In the genomic region with DNA sequence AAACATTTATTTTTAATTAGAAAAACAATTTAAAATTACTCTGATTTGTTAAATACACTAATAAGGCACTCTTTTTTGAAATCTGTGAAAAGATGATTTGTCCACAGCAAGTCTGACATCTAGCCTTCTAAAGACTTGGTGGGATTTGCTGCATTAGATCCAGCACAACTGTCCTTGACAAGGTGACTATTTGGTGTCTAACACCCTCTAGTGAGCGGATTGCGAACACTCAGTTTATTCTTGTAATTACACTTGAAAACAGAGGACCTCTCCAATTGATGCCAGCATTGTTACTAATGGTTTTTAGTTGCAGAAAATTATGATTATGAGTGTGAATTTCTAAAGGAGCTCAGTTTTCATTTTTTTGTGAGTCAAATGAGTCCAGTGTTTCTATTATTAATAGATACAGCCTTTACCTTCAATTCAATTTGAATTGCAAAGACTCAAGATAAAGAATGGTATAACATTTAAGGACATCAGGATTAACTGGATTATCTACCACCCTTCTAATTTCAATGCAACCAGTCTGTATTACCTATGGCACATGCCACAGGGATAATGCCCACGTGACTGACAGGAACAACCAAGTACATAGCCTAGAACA, we compare ENCODE assay signal across 1 cellular context.
TF ChIP-seq lines count a peak whose summit lies in the region.

No MANE protein-coding gene starts in this region.

TF ChIP-seq in K562, 482 proteins besides CTCF, POLR2A, EP300 and RAD21 (continued from another document and continues in another):
- TF ChIP-seq, protein P1, sequence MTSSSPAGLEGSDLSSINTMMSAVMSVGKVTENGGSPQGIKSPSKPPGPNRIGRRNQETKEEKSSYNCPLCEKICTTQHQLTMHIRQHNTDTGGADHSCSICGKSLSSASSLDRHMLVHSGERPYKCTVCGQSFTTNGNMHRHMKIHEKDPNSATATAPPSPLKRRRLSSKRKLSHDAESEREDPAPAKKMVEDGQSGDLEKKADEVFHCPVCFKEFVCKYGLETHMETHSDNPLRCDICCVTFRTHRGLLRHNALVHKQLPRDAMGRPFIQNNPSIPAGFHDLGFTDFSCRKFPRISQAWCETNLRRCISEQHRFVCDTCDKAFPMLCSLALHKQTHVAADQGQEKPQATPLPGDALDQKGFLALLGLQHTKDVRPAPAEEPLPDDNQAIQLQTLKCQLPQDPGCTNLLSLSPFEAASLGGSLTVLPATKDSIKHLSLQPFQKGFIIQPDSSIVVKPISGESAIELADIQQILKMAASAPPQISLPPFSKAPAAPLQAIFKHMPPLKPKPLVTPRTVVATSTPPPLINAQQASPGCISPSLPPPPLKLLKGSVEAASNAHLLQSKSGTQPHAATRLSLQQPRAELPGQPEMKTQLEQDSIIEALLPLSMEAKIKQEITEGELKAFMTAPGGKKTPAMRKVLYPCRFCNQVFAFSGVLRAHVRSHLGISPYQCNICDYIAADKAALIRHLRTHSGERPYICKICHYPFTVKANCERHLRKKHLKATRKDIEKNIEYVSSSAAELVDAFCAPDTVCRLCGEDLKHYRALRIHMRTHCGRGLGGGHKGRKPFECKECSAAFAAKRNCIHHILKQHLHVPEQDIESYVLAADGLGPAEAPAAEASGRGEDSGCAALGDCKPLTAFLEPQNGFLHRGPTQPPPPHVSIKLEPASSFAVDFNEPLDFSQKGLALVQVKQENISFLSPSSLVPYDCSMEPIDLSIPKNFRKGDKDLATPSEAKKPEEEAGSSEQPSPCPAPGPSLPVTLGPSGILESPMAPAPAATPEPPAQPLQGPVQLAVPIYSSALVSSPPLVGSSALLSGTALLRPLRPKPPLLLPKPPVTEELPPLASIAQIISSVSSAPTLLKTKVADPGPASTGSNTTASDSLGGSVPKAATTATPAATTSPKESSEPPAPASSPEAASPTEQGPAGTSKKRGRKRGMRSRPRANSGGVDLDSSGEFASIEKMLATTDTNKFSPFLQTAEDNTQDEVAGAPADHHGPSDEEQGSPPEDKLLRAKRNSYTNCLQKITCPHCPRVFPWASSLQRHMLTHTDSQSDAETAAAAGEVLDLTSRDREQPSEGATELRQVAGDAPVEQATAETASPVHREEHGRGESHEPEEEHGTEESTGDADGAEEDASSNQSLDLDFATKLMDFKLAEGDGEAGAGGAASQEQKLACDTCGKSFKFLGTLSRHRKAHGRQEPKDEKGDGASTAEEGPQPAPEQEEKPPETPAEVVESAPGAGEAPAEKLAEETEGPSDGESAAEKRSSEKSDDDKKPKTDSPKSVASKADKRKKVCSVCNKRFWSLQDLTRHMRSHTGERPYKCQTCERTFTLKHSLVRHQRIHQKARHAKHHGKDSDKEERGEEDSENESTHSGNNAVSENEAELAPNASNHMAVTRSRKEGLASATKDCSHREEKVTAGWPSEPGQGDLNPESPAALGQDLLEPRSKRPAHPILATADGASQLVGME (CRISPR knock-in tag; IDR thresholded peaks at IDR 0.05), result no peak
- TF ChIP-seq, protein P2, sequence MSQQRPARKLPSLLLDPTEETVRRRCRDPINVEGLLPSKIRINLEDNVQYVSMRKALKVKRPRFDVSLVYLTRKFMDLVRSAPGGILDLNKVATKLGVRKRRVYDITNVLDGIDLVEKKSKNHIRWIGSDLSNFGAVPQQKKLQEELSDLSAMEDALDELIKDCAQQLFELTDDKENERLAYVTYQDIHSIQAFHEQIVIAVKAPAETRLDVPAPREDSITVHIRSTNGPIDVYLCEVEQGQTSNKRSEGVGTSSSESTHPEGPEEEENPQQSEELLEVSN (IDR thresholded peaks at IDR 0.05; ENCODE audit: borderline replicate concordance in 1 of 2, extremely low read depth in 1 of 2, insufficient read depth in 1 of 2, insufficient read length in 1 of 2, low read depth in 1 of 2, low read length in 1 of 2, poor library complexity in 1 of 2, severe bottlenecking in 1 of 2), result no peak
- no peak for TF ChIP-seq IRF2 (CRISPR knock-in tag; IDR thresholded peaks at IDR 0.05)
- TF ChIP-seq HCFC1 (IDR thresholded peaks at IDR 0.05; ENCODE audit: low read depth, low read length), result no peak
- no peak for TF ChIP-seq CEBPB (tag; IDR thresholded peaks at IDR 0.05)
- TF ChIP-seq GTF2A2 (tag; IDR thresholded peaks at IDR 0.05), result no peak
- TF ChIP-seq ZNF347 (CRISPR knock-in tag; IDR thresholded peaks at IDR 0.05; ENCODE audit: low read depth), result no peak
- TF ChIP-seq, protein P3, sequence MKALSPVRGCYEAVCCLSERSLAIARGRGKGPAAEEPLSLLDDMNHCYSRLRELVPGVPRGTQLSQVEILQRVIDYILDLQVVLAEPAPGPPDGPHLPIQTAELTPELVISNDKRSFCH (CRISPR knock-in tag; IDR thresholded peaks at IDR 0.05), result no peak
- TF ChIP-seq, protein P3 (tag; IDR thresholded peaks at IDR 0.05), result no peak
- no peak for TF ChIP-seq GABPB1 (CRISPR knock-in tag; IDR thresholded peaks at IDR 0.05)
- TF ChIP-seq, protein P4, sequence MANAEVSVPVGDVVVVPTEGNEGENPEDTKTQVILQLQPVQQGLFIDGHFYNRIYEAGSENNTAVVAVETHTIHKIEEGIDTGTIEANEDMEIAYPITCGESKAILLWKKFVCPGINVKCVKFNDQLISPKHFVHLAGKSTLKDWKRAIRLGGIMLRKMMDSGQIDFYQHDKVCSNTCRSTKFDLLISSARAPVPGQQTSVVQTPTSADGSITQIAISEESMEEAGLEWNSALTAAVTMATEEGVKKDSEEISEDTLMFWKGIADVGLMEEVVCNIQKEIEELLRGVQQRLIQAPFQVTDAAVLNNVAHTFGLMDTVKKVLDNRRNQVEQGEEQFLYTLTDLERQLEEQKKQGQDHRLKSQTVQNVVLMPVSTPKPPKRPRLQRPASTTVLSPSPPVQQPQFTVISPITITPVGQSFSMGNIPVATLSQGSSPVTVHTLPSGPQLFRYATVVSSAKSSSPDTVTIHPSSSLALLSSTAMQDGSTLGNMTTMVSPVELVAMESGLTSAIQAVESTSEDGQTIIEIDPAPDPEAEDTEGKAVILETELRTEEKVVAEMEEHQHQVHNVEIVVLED (CRISPR knock-in tag; IDR thresholded peaks at IDR 0.05), result no peak
- peak; percentile 2 for TF ChIP-seq MEIS2 (IDR thresholded peaks at IDR 0.05; ENCODE audit: partially characterized antibody)
- no peak for TF ChIP-seq CHD1 (IDR thresholded peaks at IDR 0.05; ENCODE audit: low read length)
- TF ChIP-seq CHD4 (IDR thresholded peaks at IDR 0.05; ENCODE audit: insufficient read depth, insufficient replicate concordance, low read depth, low read length, poor library complexity, severe bottlenecking), result no peak
- TF ChIP-seq, protein P5, sequence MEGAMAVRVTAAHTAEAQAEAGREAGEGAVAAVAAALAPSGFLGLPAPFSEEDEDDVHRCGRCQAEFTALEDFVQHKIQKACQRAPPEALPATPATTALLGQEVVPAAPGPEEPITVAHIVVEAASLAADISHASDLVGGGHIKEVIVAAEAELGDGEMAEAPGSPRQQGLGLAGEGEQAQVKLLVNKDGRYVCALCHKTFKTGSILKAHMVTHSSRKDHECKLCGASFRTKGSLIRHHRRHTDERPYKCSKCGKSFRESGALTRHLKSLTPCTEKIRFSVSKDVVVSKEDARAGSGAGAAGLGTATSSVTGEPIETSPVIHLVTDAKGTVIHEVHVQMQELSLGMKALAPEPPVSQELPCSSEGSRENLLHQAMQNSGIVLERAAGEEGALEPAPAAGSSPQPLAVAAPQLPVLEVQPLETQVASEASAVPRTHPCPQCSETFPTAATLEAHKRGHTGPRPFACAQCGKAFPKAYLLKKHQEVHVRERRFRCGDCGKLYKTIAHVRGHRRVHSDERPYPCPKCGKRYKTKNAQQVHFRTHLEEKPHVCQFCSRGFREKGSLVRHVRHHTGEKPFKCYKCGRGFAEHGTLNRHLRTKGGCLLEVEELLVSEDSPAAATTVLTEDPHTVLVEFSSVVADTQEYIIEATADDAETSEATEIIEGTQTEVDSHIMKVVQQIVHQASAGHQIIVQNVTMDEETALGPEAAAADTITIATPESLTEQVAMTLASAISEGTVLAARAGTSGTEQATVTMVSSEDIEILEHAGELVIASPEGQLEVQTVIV (CRISPR knock-in tag; IDR thresholded peaks at IDR 0.05; ENCODE audit: borderline replicate concordance), result no peak
- no peak for TF ChIP-seq TEAD4 (IDR thresholded peaks at IDR 0.05; ENCODE audit: low read length)
- TF ChIP-seq TEAD4 (CRISPR knock-in tag; IDR thresholded peaks at IDR 0.05; ENCODE audit: borderline replicate concordance), result no peak
- TF ChIP-seq ZNF41 (CRISPR knock-in tag; conservative IDR thresholded peaks at IDR 0.05), result no peak
- TF ChIP-seq, protein P6, sequence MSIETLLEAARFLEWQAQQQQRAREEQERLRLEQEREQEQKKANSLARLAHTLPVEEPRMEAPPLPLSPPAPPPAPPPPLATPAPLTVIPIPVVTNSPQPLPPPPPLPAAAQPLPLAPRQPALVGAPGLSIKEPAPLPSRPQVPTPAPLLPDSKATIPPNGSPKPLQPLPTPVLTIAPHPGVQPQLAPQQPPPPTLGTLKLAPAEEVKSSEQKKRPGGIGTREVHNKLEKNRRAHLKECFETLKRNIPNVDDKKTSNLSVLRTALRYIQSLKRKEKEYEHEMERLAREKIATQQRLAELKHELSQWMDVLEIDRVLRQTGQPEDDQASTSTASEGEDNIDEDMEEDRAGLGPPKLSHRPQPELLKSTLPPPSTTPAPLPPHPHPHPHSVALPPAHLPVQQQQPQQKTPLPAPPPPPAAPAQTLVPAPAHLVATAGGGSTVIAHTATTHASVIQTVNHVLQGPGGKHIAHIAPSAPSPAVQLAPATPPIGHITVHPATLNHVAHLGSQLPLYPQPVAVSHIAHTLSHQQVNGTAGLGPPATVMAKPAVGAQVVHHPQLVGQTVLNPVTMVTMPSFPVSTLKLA (conservative IDR thresholded peaks at IDR 0.05), result no peak
- no peak for TF ChIP-seq POLR2AphosphoS2 (IDR thresholded peaks at IDR 0.05; ENCODE audit: low read length)
- TF ChIP-seq TCF3 (CRISPR knock-in tag; IDR thresholded peaks at IDR 0.05), result no peak
- no peak for TF ChIP-seq LEF1 (IDR thresholded peaks at IDR 0.05)
- TF ChIP-seq SMARCA4 (IDR thresholded peaks at IDR 0.05), result no peak
- no peak for TF ChIP-seq NFYB (IDR thresholded peaks at IDR 0.05; ENCODE audit: extremely low read depth, insufficient read length)
- no peak for TF ChIP-seq ZNF384 (IDR thresholded peaks at IDR 0.05; ENCODE audit: low read depth, low read length)
- TF ChIP-seq ZBTB1 (CRISPR knock-in tag; IDR thresholded peaks at IDR 0.05; ENCODE audit: borderline replicate concordance, low read depth), result no peak
- TF ChIP-seq PHTF2 (CRISPR knock-in tag; IDR thresholded peaks at IDR 0.05), result no peak
- TF ChIP-seq NR2C1 (IDR thresholded peaks at IDR 0.05), result no peak
- no peak for TF ChIP-seq NR2C1 (tag; IDR thresholded peaks at IDR 0.05)
- TF ChIP-seq ZNF766 (CRISPR knock-in tag; conservative IDR thresholded peaks at IDR 0.05), result no peak
- TF ChIP-seq DDX20 (tag; IDR thresholded peaks at IDR 0.05; ENCODE audit: low read depth), result no peak
- TF ChIP-seq RCOR1 (IDR thresholded peaks at IDR 0.05; ENCODE audit: borderline replicate concordance in 1 of 2, low read depth in 2 of 2, low read length in 2 of 2), result peak in 1 of 2 experiments; percentile 31; a peak in 1 of 4 replicates
- TF ChIP-seq POLR2B (IDR thresholded peaks at IDR 0.05; ENCODE audit: low read depth, partially characterized antibody), result no peak
- no peak for TF ChIP-seq HOXB6 (CRISPR knock-in tag; IDR thresholded peaks at IDR 0.05; ENCODE audit: borderline replicate concordance)
- no peak for TF ChIP-seq ZNF133 (CRISPR knock-in tag; IDR thresholded peaks at IDR 0.05)
- 0 out of 4 replicates have a peak, but pooled peaks of 1 of the 2 experiments have one; percentile 19 for TF ChIP-seq ARNT (IDR thresholded peaks at IDR 0.05)
- TF ChIP-seq, protein P7, sequence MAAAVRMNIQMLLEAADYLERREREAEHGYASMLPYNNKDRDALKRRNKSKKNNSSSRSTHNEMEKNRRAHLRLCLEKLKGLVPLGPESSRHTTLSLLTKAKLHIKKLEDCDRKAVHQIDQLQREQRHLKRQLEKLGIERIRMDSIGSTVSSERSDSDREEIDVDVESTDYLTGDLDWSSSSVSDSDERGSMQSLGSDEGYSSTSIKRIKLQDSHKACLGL (CRISPR knock-in tag; IDR thresholded peaks at IDR 0.05; ENCODE audit: borderline replicate concordance, poor library complexity, severe bottlenecking), result no peak
- no peak for TF ChIP-seq NFE2L1 (tag; IDR thresholded peaks at IDR 0.05; ENCODE audit: borderline replicate concordance, low read depth)
- TF ChIP-seq, protein P8, sequence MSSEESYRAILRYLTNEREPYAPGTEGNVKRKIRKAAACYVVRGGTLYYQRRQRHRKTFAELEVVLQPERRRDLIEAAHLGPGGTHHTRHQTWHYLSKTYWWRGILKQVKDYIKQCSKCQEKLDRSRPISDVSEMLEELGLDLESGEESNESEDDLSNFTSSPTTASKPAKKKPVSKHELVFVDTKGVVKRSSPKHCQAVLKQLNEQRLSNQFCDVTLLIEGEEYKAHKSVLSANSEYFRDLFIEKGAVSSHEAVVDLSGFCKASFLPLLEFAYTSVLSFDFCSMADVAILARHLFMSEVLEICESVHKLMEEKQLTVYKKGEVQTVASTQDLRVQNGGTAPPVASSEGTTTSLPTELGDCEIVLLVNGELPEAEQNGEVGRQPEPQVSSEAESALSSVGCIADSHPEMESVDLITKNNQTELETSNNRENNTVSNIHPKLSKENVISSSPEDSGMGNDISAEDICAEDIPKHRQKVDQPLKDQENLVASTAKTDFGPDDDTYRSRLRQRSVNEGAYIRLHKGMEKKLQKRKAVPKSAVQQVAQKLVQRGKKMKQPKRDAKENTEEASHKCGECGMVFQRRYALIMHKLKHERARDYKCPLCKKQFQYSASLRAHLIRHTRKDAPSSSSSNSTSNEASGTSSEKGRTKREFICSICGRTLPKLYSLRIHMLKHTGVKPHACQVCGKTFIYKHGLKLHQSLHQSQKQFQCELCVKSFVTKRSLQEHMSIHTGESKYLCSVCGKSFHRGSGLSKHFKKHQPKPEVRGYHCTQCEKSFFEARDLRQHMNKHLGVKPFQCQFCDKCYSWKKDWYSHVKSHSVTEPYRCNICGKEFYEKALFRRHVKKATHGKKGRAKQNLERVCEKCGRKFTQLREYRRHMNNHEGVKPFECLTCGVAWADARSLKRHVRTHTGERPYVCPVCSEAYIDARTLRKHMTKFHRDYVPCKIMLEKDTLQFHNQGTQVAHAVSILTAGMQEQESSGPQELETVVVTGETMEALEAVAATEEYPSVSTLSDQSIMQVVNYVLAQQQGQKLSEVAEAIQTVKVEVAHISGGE (CRISPR knock-in tag; IDR thresholded peaks at IDR 0.05), result no peak
- no peak for TF ChIP-seq ZNF175 (CRISPR knock-in tag; IDR thresholded peaks at IDR 0.05; ENCODE audit: low read depth)
- TF ChIP-seq JUND (IDR thresholded peaks at IDR 0.05; ENCODE audit: borderline replicate concordance, low read depth, low read length), result peak; percentile 42; the same call in 1 of the 2 replicates
- no peak for TF ChIP-seq JUND (tag; IDR thresholded peaks at IDR 0.05; ENCODE audit: borderline replicate concordance, low read depth, low read length)
- TF ChIP-seq NCOA2 (IDR thresholded peaks at IDR 0.05; ENCODE audit: partially characterized antibody in 2 of 2), result no peak
- no peak for TF ChIP-seq RFX1 (IDR thresholded peaks at IDR 0.05)
- no peak for TF ChIP-seq U2AF2 (optimal IDR thresholded peaks at IDR 0.05; ENCODE audit: low read depth, low read length)
- no peak for TF ChIP-seq SP1 (CRISPR knock-in tag; IDR thresholded peaks at IDR 0.05)
- TF ChIP-seq GTF2E2 (tag; IDR thresholded peaks at IDR 0.05), result no peak
- no peak for TF ChIP-seq ETV1 (tag; conservative IDR thresholded peaks at IDR 0.05; ENCODE audit: low read depth)
